19 cellular contexts compared by ENCODE assay signal in genomic region chr17:51537996-51538550, GRCh38.
"Had no signal": no experiment of that assay in that cellular context is flagged by ENCODE, and none has a peak within 500 bp of the region (broad histone marks: within the 10 kb centered on the region; RNA-seq: fewer than 3 reads in every experiment).

No MANE protein-coding gene starts in this region.

- H3K27ac ChIP-seq: KMS-11 had no signal

- DNase-seq: activated CD4-positive, alpha-beta T cell treated with anti-CD3 and anti-CD28 coated beads for 48 hours; activated CD4-positive, alpha-beta T cell treated with anti-CD3 and anti-CD28 coated beads, Interleukin-2, amount 50 U/mL, for 4 hours; activated CD4-positive, CD25-positive, alpha-beta regulatory T cell treated with anti-CD3 and anti-CD28 coated beads, Interleukin-2, amount 50 U/mL, for 72 hours; activated CD8-positive, alpha-beta memory T cell treated with anti-CD3 and anti-CD28 coated beads, Interleukin-2, amount 10 ng/mL, durations not matched to agents 7 days and 5 days; activated effector memory CD4-positive, alpha-beta T cell treated with anti-CD3 and anti-CD28 coated beads, Interleukin-2, amount 50 U/mL, for 16 hours; activated naive CD4-positive, alpha-beta T cell treated with Interleukin-2 at 50 U/mL for 16 hours; activated T-cell treated with anti-CD3 and anti-CD28 coated beads, Interleukin-2, amount 50 U/mL, for 24 hours; amygdala; NCI-H1092; NCI-H146; NCI-H187 treated with DMSO at 0.1 percent for 48 hours; NCI-H2107; NCI-H2171 treated with DMSO at 0.1 percent for 48 hours; NCI-H446; NCI-H524; NCI-H748 treated with DMSO at 0.1 percent for 48 hours; SHP77 had no signal

- ATAC-seq: activated CD8-positive, alpha-beta memory T cell treated with anti-CD3 and anti-CD28 coated beads, Interleukin-2, amount 10 ng/mL, durations not matched to agents 7 days and 5 days; WTC11 had no signal
